In genomic region chr11:96267001-96267489, GRCh38 we compare ENCODE assay signal across 1 cellular context.
TF ChIP-seq lines count a peak whose summit lies in the region.

No MANE protein-coding gene starts in this region.

TF ChIP-seq in SK-N-SH treated with all-trans-retinoic acid at 6 μM for 48 hours, 23 proteins besides CTCF, POLR2A, EP300 and RAD21 (continued from another document):
- TF ChIP-seq ZNF8 (CRISPR knock-in tag; IDR thresholded peaks at IDR 0.05) (no peak), ZFP30 (CRISPR knock-in tag; IDR thresholded peaks at IDR 0.05) (no peak), POU6F1 (CRISPR knock-in tag; IDR thresholded peaks at IDR 0.05; ENCODE audit: borderline replicate concordance, low read depth) (no peak), CSRNP3 (CRISPR knock-in tag; IDR thresholded peaks at IDR 0.05) (no peak), ZC3H10 (CRISPR knock-in tag; IDR thresholded peaks at IDR 0.05) (no peak), RARB (CRISPR knock-in tag; IDR thresholded peaks at IDR 0.05) (no peak), CSDC2 (CRISPR knock-in tag; IDR thresholded peaks at IDR 0.05) (no peak), PPARA (CRISPR knock-in tag; IDR thresholded peaks at IDR 0.05; ENCODE audit: borderline replicate concordance) (no peak), ESRRG (CRISPR knock-in tag; IDR thresholded peaks at IDR 0.05) (no peak), CREB5 (CRISPR knock-in tag; IDR thresholded peaks at IDR 0.05; ENCODE audit: low read depth) (no peak)
- TF ChIP-seq, protein P1, sequence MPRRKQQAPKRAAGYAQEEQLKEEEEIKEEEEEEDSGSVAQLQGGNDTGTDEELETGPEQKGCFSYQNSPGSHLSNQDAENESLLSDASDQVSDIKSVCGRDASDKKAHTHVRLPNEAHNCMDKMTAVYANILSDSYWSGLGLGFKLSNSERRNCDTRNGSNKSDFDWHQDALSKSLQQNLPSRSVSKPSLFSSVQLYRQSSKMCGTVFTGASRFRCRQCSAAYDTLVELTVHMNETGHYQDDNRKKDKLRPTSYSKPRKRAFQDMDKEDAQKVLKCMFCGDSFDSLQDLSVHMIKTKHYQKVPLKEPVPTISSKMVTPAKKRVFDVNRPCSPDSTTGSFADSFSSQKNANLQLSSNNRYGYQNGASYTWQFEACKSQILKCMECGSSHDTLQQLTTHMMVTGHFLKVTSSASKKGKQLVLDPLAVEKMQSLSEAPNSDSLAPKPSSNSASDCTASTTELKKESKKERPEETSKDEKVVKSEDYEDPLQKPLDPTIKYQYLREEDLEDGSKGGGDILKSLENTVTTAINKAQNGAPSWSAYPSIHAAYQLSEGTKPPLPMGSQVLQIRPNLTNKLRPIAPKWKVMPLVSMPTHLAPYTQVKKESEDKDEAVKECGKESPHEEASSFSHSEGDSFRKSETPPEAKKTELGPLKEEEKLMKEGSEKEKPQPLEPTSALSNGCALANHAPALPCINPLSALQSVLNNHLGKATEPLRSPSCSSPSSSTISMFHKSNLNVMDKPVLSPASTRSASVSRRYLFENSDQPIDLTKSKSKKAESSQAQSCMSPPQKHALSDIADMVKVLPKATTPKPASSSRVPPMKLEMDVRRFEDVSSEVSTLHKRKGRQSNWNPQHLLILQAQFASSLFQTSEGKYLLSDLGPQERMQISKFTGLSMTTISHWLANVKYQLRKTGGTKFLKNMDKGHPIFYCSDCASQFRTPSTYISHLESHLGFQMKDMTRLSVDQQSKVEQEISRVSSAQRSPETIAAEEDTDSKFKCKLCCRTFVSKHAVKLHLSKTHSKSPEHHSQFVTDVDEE (CRISPR knock-in tag; IDR thresholded peaks at IDR 0.05), result no peak
- TF ChIP-seq, protein P2, sequence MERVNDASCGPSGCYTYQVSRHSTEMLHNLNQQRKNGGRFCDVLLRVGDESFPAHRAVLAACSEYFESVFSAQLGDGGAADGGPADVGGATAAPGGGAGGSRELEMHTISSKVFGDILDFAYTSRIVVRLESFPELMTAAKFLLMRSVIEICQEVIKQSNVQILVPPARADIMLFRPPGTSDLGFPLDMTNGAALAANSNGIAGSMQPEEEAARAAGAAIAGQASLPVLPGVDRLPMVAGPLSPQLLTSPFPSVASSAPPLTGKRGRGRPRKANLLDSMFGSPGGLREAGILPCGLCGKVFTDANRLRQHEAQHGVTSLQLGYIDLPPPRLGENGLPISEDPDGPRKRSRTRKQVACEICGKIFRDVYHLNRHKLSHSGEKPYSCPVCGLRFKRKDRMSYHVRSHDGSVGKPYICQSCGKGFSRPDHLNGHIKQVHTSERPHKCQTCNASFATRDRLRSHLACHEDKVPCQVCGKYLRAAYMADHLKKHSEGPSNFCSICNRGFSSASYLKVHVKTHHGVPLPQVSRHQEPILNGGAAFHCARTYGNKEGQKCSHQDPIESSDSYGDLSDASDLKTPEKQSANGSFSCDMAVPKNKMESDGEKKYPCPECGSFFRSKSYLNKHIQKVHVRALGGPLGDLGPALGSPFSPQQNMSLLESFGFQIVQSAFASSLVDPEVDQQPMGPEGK (CRISPR knock-in tag; IDR thresholded peaks at IDR 0.05; ENCODE audit: borderline replicate concordance), result no peak
